Comparison of ENCODE assay signal across 8 cellular contexts in the genomic region with DNA sequence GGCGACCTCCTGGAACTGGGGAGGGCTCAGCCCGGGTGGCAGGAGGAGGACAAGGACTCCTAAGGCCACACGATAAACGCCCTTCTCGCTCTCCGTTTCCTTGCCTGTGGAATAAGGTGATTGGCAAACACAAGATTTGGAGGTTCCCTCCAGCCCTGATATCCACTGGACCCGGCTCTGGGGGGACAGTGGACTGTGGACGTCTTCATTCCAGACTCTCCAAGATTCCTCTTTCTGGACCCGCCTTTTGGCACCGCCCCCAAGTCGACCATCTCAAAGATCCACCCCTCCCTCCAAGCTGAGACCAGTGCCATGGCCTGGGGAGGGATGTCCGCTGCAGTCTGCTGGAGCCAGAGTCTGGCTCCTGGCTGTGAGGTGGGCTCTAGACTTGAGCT. TPM values are rescaled to one million over a fixed set of nuclear protein-coding genes. Genes with fewer than 3 reads are reported as not detected.
DNase-seq lines count a peak whose midpoint lies in the region; ATAC-seq, FAIRE-seq and TF ChIP-seq lines count a peak whose summit lies in the region.

No MANE protein-coding gene starts in this region.

- H3K9ac ChIP-seq in BLaER1 (peak overlapping the region; percentile 85), keratinocyte (ENCODE audit: control insufficient read depth, extremely low read depth, insufficient read depth, low read length) (peak overlapping the region; percentile 65)

- H3K36me3 ChIP-seq in BLaER1 (peaks cover 48% of the 10 kb centered on the region), body of pancreas (replicated peaks in 1 of 2; ENCODE audit: insufficient read depth in 1 of 2, low read depth in 2 of 2) (no peaks in the 10 kb centered on the region), keratinocyte (ENCODE audit: control insufficient read depth in 2 of 2, extremely low read depth in 1 of 2, insufficient read depth in 2 of 2, low read length in 2 of 2) (peaks cover 0 to 8% of the 10 kb centered on the region in 2 experiments)

- H3K79me2 ChIP-seq in keratinocyte (ENCODE audit: control insufficient read depth, insufficient read depth, low read length): no peaks in the 10 kb centered on the region

- WGBS in body of pancreas, 2 donors: 2 to 5% methylated on average over 8 to 12 of the region's 12 CpGs

- H3K4me1 ChIP-seq in BLaER1 (peaks cover 33% of the 10 kb centered on the region), body of pancreas (peaks cover 29% of the 10 kb centered on the region), keratinocyte (ENCODE audit: control insufficient read depth, extremely low read depth, insufficient read depth, low read length) (peaks cover 19% of the 10 kb centered on the region)

- dilution Hi-C loops in keratinocyte (cut with MboI; ENCODE audit: extremely low pct_ligation_motif_present, low sequenced_read_pairs): no loop called here

- peak overlapping the region; percentile 81 for H3K4me3 ChIP-seq in BLaER1
- H3K4me3 ChIP-seq in body of pancreas: peak overlapping the region in 1 of 2 donors; percentile 23
- peak overlapping the region; percentile 64 to 78 (median 64) for H3K4me3 ChIP-seq in keratinocyte (ENCODE audit: control insufficient read depth in 2 of 3, extremely low read depth in 1 of 3, insufficient read depth in 2 of 3, low read depth in 1 of 3, low read length in 3 of 3)

- no peak for FAIRE-seq in keratinocyte (lab: Jason Lieb, UNC)

- H3K9me3 ChIP-seq in BLaER1 (no peaks in the 10 kb centered on the region), body of pancreas (no peaks in the 10 kb centered on the region), keratinocyte (ENCODE audit: control insufficient read depth, low read depth, low read length) (no peaks in the 10 kb centered on the region)

- H3K27me3 ChIP-seq in BLaER1 (no peaks in the 10 kb centered on the region), body of pancreas (no peaks in the 10 kb centered on the region), keratinocyte (ENCODE audit: control insufficient read depth, extremely low read depth, insufficient read depth, low read length) (no peaks in the 10 kb centered on the region)

- no peak for TF ChIP-seq CTCF in body of pancreas (IDR thresholded peaks at IDR 0.05)
- no peak for TF ChIP-seq CTCF in keratinocyte (optimal IDR thresholded peaks at IDR 0.05 in 1 of 3, IDR thresholded peaks at IDR 0.05 in 1 of 3, conservative IDR thresholded peaks at IDR 0.05 in 1 of 3; ENCODE audit: extremely low read depth in 1 of 3, insufficient read depth in 2 of 3, low read length in 3 of 3)

- H4K20me1 ChIP-seq in BLaER1 (peaks cover 9% of the 10 kb centered on the region), keratinocyte (ENCODE audit: control insufficient read depth, extremely low read depth, insufficient read depth, low read length) (no peaks in the 10 kb centered on the region)

- no peaks in the 10 kb centered on the region for H3K9me1 ChIP-seq in keratinocyte (ENCODE audit: control insufficient read depth, extremely low read depth, insufficient read depth, low read length)

- TF ChIP-seq POLR2A in body of pancreas (IDR thresholded peaks at IDR 0.05): no peak

- ATAC-seq in body of pancreas (peak; percentile 2), HG03469 (IDR thresholded peaks at IDR 0.05; ENCODE audit: unreplicated experiment) (no peak), GM21526 (IDR thresholded peaks at IDR 0.05; ENCODE audit: low FRiP score, unreplicated experiment) (no peak)

- H3K4me2 ChIP-seq in BLaER1: peak overlapping the region; percentile 97
- peak overlapping the region; percentile 93 for H3K4me2 ChIP-seq in keratinocyte (ENCODE audit: control insufficient read depth, extremely low read depth, insufficient read depth, low read depth, low read length)

- H3K27ac ChIP-seq in BLaER1 (peak overlapping the region; percentile 77), body of pancreas (peak overlapping the region; percentile 45 to 74 (median 64)), keratinocyte (ENCODE audit: control insufficient read depth, insufficient read depth, low read length) (no peak overlapping the region), substantia nigra (ENCODE audit: low read depth, low read length, poor library complexity, severe bottlenecking) (peak overlapping the region; percentile 4)

- peak overlapping the region; percentile 66 for H2AFZ ChIP-seq in keratinocyte (ENCODE audit: control insufficient read depth, low read length)

- DNase-seq in HS-5 (ENCODE audit: low read depth): peak; percentile 3
- peak in 2 of 4 donors; percentile 32 to 39 for DNase-seq in body of pancreas
- DNase-seq in keratinocyte (ENCODE audit: low read depth, low spot score): no peak
- peak in 7 of 49 donors; percentile 2 to 53 (median 28) for DNase-seq in substantia nigra (lab: John Stamatoyannopoulos, UW)
- DNase-seq in activated gamma-delta T cell treated with Interleukin-2 at 50 U/mL for 16 hours: no peak

- intact Hi-C loops in body of pancreas (cut with DNase I): no loop called here

RNA-seq across cellular contexts. Expression of a gene that starts 23.6 kb away (rescaled TPM):
- 10 to 100 TPM; 12.5 to 17.5 TPM for total RNA-seq in body of pancreas
- 4.2 to 6.0 TPM (median 5.0 TPM) in 3 replicates for polyA plus RNA-seq in keratinocyte
- polyA plus RNA-seq in keratinocyte (2011; ENCODE audit: low read depth): 3.2 TPM
- 2.2 and 2.5 TPM in 2 replicates for polyA plus RNA-seq in keratinocyte (2011; cell fraction: cytosol; rRNA removed)
- 17.2 and 24.1 TPM in 2 replicates for polyA plus RNA-seq in keratinocyte (2011; cell fraction: nucleus; rRNA removed)
- 3.8 and 3.9 TPM in 2 replicates for polyA plus RNA-seq in keratinocyte (2012; ENCODE audit: low replicate concordance)
- polyA minus RNA-seq in keratinocyte: 4.0 to 5.4 TPM (median 4.8 TPM) in 3 replicates
- polyA minus RNA-seq in keratinocyte (2011; cell fraction: cytosol; rRNA and poly(A)+ RNA removed): 3.6 TPM
- 6.8 and 8.3 TPM in 2 replicates for polyA minus RNA-seq in keratinocyte (2011; cell fraction: nucleus; rRNA and poly(A)+ RNA removed)

RNA-seq across cellular contexts. Expression of a gene that starts 46.1 kb away (rescaled TPM):
- total RNA-seq in body of pancreas: 1 to 10 TPM; 5.7 to 6.6 TPM
- 2.9 to 6.8 TPM (median 3.8 TPM) in 3 replicates for polyA plus RNA-seq in keratinocyte
- 9.8 TPM for polyA plus RNA-seq in keratinocyte (2011; ENCODE audit: low read depth)
- 2.8 and 3.5 TPM in 2 replicates for polyA plus RNA-seq in keratinocyte (2011; cell fraction: cytosol; rRNA removed)
- polyA plus RNA-seq in keratinocyte (2011; cell fraction: nucleus; rRNA removed): 11.0 and 11.2 TPM in 2 replicates
- 6.3 and 13.2 TPM in 2 replicates for polyA plus RNA-seq in keratinocyte (2012; ENCODE audit: low replicate concordance)
- polyA minus RNA-seq in keratinocyte: 3.0 to 4.8 TPM (median 3.7 TPM) in 3 replicates
- polyA minus RNA-seq in keratinocyte (2011; cell fraction: cytosol; rRNA and poly(A)+ RNA removed): 4.4 TPM
- 3.8 and 5.4 TPM in 2 replicates for polyA minus RNA-seq in keratinocyte (2011; cell fraction: nucleus; rRNA and poly(A)+ RNA removed)
